In genomic region chr1:153563339-153563952, GRCh38 we compare ENCODE assay signal across 2 cellular contexts.
TF ChIP-seq lines count a peak whose summit lies in the region.

No MANE protein-coding gene starts in this region.

TF ChIP-seq in A549, 52 proteins besides CTCF, POLR2A, EP300 and RAD21:
- TF ChIP-seq ZFP36 (IDR thresholded peaks at IDR 0.05; ENCODE audit: borderline replicate concordance, partially characterized antibody) = no peak
TF ChIP-seq in A549: peak in this region for 0.

TF ChIP-seq in GM23338, 12 proteins besides CTCF, POLR2A, EP300 and RAD21:
- TF ChIP-seq ZNF462 (CRISPR knock-in tag; IDR thresholded peaks at IDR 0.05) = no peak
- TF ChIP-seq STAT1 (IDR thresholded peaks at IDR 0.05; ENCODE audit: unreplicated experiment) = no peak
- TF ChIP-seq CREB1 (CRISPR knock-in tag; IDR thresholded peaks at IDR 0.05; ENCODE audit: low read depth) = no peak
- TF ChIP-seq EZH2phosphoT487 (IDR thresholded peaks at IDR 0.05; ENCODE audit: unreplicated experiment) = no peak
- no peak for TF ChIP-seq NANOG (IDR thresholded peaks at IDR 0.05; ENCODE audit: borderline replicate concordance)
- no peak for TF ChIP-seq ZNF331 (CRISPR knock-in tag; IDR thresholded peaks at IDR 0.05; ENCODE audit: low read depth)
- TF ChIP-seq, protein P1, sequence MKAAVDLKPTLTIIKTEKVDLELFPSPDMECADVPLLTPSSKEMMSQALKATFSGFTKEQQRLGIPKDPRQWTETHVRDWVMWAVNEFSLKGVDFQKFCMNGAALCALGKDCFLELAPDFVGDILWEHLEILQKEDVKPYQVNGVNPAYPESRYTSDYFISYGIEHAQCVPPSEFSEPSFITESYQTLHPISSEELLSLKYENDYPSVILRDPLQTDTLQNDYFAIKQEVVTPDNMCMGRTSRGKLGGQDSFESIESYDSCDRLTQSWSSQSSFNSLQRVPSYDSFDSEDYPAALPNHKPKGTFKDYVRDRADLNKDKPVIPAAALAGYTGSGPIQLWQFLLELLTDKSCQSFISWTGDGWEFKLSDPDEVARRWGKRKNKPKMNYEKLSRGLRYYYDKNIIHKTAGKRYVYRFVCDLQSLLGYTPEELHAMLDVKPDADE (IDR thresholded peaks at IDR 0.05) = no peak
- TF ChIP-seq ZNF114 (CRISPR knock-in tag; IDR thresholded peaks at IDR 0.05) = no peak
- TF ChIP-seq JUNB (IDR thresholded peaks at IDR 0.05; ENCODE audit: unreplicated experiment) = no peak
- no peak for TF ChIP-seq POLR2AphosphoS5 (IDR thresholded peaks at IDR 0.05; ENCODE audit: low read depth)
- TF ChIP-seq, protein P2, sequence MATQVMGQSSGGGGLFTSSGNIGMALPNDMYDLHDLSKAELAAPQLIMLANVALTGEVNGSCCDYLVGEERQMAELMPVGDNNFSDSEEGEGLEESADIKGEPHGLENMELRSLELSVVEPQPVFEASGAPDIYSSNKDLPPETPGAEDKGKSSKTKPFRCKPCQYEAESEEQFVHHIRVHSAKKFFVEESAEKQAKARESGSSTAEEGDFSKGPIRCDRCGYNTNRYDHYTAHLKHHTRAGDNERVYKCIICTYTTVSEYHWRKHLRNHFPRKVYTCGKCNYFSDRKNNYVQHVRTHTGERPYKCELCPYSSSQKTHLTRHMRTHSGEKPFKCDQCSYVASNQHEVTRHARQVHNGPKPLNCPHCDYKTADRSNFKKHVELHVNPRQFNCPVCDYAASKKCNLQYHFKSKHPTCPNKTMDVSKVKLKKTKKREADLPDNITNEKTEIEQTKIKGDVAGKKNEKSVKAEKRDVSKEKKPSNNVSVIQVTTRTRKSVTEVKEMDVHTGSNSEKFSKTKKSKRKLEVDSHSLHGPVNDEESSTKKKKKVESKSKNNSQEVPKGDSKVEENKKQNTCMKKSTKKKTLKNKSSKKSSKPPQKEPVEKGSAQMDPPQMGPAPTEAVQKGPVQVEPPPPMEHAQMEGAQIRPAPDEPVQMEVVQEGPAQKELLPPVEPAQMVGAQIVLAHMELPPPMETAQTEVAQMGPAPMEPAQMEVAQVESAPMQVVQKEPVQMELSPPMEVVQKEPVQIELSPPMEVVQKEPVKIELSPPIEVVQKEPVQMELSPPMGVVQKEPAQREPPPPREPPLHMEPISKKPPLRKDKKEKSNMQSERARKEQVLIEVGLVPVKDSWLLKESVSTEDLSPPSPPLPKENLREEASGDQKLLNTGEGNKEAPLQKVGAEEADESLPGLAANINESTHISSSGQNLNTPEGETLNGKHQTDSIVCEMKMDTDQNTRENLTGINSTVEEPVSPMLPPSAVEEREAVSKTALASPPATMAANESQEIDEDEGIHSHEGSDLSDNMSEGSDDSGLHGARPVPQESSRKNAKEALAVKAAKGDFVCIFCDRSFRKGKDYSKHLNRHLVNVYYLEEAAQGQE (IDR thresholded peaks at IDR 0.05; ENCODE audit: unreplicated experiment) = no peak
- no peak for TF ChIP-seq EZH2 (IDR thresholded peaks at IDR 0.05; ENCODE audit: low read depth, unreplicated experiment)
